In the genomic region with DNA sequence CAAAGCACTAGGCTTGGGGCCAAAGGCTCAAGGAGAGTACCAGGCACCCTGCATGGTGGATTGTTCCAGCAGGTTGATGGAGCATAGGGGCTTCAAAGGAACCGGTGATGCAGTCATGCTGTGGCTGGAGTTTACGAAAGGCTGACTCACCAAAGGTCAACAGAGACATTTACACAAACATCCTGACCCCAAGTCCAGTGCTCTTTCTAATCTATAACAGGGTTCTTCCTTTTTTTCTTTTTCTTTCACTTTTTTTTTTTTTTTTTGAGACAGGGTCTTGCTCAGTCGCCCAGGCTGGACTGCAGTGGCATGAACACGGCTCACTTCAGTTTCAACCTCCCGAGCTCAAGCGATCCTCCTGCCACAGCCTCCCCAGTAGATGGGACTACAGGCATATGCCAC, we compare ENCODE assay signal across 1 cellular context.
TF ChIP-seq lines count a peak whose summit lies in the region.

No MANE protein-coding gene starts in this region.

TF ChIP-seq in HepG2, 621 proteins besides CTCF, POLR2A, EP300 and RAD21 (continued from another document and continues in another):
- TF ChIP-seq, protein P1, sequence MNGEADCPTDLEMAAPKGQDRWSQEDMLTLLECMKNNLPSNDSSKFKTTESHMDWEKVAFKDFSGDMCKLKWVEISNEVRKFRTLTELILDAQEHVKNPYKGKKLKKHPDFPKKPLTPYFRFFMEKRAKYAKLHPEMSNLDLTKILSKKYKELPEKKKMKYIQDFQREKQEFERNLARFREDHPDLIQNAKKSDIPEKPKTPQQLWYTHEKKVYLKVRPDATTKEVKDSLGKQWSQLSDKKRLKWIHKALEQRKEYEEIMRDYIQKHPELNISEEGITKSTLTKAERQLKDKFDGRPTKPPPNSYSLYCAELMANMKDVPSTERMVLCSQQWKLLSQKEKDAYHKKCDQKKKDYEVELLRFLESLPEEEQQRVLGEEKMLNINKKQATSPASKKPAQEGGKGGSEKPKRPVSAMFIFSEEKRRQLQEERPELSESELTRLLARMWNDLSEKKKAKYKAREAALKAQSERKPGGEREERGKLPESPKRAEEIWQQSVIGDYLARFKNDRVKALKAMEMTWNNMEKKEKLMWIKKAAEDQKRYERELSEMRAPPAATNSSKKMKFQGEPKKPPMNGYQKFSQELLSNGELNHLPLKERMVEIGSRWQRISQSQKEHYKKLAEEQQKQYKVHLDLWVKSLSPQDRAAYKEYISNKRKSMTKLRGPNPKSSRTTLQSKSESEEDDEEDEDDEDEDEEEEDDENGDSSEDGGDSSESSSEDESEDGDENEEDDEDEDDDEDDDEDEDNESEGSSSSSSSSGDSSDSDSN (CRISPR knock-in tag; IDR thresholded peaks at IDR 0.05): peak; percentile 34
- TF ChIP-seq ZNF713 (CRISPR knock-in tag; IDR thresholded peaks at IDR 0.05) (no peak), FOXP1 (IDR thresholded peaks at IDR 0.05) (0 out of 2 replicates have a peak, but pooled peaks have one; percentile 22), FOXP1 (CRISPR knock-in tag; IDR thresholded peaks at IDR 0.05) (peak; percentile 93), HOXA9 (CRISPR knock-in tag; IDR thresholded peaks at IDR 0.05; ENCODE audit: borderline replicate concordance) (no peak), JUND (CRISPR knock-in tag; IDR thresholded peaks at IDR 0.05) (peak; percentile 99), IRF2 (CRISPR knock-in tag; IDR thresholded peaks at IDR 0.05) (peak; percentile 78), RFX3 (CRISPR knock-in tag; IDR thresholded peaks at IDR 0.05) (no peak), ZNF562 (CRISPR knock-in tag; IDR thresholded peaks at IDR 0.05; ENCODE audit: borderline replicate concordance) (no peak), HMG20A (CRISPR knock-in tag; IDR thresholded peaks at IDR 0.05; ENCODE audit: borderline replicate concordance) (peak; percentile 94), ZNF776 (CRISPR knock-in tag; IDR thresholded peaks at IDR 0.05) (no peak), EEA1 (CRISPR knock-in tag; IDR thresholded peaks at IDR 0.05; ENCODE audit: borderline replicate concordance) (no peak), ZNF30 (CRISPR knock-in tag; IDR thresholded peaks at IDR 0.05) (no peak), ZNF337 (CRISPR knock-in tag; IDR thresholded peaks at IDR 0.05; ENCODE audit: borderline replicate concordance, low read depth) (no peak), ZNF816 (CRISPR knock-in tag; IDR thresholded peaks at IDR 0.05; ENCODE audit: borderline replicate concordance) (no peak), STAG1 (CRISPR knock-in tag; IDR thresholded peaks at IDR 0.05) (no peak), POLR2AphosphoS5 (IDR thresholded peaks at IDR 0.05; ENCODE audit: low read depth, low read length) (no peak), HNRNPUL1 (IDR thresholded peaks at IDR 0.05; ENCODE audit: low read depth, low read length) (no peak), ZSCAN25 (CRISPR knock-in tag; IDR thresholded peaks at IDR 0.05) (no peak), PPARG (CRISPR knock-in tag; conservative IDR thresholded peaks at IDR 0.05) (peak; percentile 82), KLF11 (CRISPR knock-in tag; IDR thresholded peaks at IDR 0.05) (no peak), MIXL1 (CRISPR knock-in tag; IDR thresholded peaks at IDR 0.05) (peak; percentile 77), RBM39 (IDR thresholded peaks at IDR 0.05; ENCODE audit: low read depth, low read length, poor library complexity, severe bottlenecking) (no peak), CBFB (CRISPR knock-in tag; IDR thresholded peaks at IDR 0.05) (no peak), JUN (CRISPR knock-in tag; IDR thresholded peaks at IDR 0.05) (peak; percentile 98), FOSL2 (CRISPR knock-in tag; IDR thresholded peaks at IDR 0.05) (peak; percentile 100), CENPT (CRISPR knock-in tag; IDR thresholded peaks at IDR 0.05; ENCODE audit: low read depth) (no peak), KAT7 (CRISPR knock-in tag; IDR thresholded peaks at IDR 0.05; ENCODE audit: borderline replicate concordance) (no peak), NFE2L1 (CRISPR knock-in tag; IDR thresholded peaks at IDR 0.05; ENCODE audit: borderline replicate concordance) (no peak), PAWR (CRISPR knock-in tag; IDR thresholded peaks at IDR 0.05; ENCODE audit: borderline replicate concordance) (no peak), MLLT10 (CRISPR knock-in tag; IDR thresholded peaks at IDR 0.05) (no peak), ZNF264 (CRISPR knock-in tag; IDR thresholded peaks at IDR 0.05) (peak; percentile 75), SAP130 (CRISPR knock-in tag; IDR thresholded peaks at IDR 0.05; ENCODE audit: low read depth) (peak; percentile 86), HOXD1 (CRISPR knock-in tag; IDR thresholded peaks at IDR 0.05) (no peak; the same call in 1 of the 2 replicates), NCOA1 (CRISPR knock-in tag; IDR thresholded peaks at IDR 0.05) (no peak)
- TF ChIP-seq, protein P2, sequence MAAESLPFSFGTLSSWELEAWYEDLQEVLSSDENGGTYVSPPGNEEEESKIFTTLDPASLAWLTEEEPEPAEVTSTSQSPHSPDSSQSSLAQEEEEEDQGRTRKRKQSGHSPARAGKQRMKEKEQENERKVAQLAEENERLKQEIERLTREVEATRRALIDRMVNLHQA (CRISPR knock-in tag; IDR thresholded peaks at IDR 0.05): no peak
- TF ChIP-seq, protein P3, sequence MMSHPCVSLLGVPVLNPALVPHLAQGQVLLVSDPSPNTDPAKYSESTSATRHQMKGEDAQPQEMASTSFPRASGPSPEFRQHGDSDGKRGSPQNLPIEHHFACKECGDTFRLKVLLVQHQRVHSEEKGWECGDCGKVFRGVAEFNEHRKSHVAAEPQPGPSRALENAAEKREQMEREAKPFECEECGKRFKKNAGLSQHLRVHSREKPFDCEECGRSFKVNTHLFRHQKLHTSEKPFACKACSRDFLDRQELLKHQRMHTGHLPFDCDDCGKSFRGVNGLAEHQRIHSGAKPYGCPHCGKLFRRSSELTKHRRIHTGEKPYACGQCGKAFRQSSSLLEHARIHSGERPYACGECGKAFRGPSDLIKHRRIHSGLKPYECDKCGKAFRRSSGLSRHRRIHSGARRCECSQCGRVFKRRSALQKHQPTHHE (CRISPR knock-in tag; IDR thresholded peaks at IDR 0.05; ENCODE audit: borderline replicate concordance): no peak
- TF ChIP-seq, protein P4, sequence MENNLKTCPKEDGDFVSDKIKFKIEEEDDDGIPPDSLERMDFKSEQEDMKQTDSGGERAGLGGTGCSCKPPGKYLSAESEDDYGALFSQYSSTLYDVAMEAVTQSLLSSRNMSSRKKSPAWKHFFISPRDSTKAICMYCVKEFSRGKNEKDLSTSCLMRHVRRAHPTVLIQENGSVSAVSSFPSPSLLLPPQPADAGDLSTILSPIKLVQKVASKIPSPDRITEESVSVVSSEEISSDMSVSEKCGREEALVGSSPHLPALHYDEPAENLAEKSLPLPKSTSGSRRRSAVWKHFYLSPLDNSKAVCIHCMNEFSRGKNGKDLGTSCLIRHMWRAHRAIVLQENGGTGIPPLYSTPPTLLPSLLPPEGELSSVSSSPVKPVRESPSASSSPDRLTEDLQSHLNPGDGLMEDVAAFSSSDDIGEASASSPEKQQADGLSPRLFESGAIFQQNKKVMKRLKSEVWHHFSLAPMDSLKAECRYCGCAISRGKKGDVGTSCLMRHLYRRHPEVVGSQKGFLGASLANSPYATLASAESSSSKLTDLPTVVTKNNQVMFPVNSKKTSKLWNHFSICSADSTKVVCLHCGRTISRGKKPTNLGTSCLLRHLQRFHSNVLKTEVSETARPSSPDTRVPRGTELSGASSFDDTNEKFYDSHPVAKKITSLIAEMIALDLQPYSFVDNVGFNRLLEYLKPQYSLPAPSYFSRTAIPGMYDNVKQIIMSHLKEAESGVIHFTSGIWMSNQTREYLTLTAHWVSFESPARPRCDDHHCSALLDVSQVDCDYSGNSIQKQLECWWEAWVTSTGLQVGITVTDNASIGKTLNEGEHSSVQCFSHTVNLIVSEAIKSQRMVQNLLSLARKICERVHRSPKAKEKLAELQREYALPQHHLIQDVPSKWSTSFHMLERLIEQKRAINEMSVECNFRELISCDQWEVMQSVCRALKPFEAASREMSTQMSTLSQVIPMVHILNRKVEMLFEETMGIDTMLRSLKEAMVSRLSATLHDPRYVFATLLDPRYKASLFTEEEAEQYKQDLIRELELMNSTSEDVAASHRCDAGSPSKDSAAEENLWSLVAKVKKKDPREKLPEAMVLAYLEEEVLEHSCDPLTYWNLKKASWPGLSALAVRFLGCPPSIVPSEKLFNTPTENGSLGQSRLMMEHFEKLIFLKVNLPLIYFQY (CRISPR knock-in tag; IDR thresholded peaks at IDR 0.05; ENCODE audit: borderline replicate concordance): no peak
- TF ChIP-seq, protein P5, sequence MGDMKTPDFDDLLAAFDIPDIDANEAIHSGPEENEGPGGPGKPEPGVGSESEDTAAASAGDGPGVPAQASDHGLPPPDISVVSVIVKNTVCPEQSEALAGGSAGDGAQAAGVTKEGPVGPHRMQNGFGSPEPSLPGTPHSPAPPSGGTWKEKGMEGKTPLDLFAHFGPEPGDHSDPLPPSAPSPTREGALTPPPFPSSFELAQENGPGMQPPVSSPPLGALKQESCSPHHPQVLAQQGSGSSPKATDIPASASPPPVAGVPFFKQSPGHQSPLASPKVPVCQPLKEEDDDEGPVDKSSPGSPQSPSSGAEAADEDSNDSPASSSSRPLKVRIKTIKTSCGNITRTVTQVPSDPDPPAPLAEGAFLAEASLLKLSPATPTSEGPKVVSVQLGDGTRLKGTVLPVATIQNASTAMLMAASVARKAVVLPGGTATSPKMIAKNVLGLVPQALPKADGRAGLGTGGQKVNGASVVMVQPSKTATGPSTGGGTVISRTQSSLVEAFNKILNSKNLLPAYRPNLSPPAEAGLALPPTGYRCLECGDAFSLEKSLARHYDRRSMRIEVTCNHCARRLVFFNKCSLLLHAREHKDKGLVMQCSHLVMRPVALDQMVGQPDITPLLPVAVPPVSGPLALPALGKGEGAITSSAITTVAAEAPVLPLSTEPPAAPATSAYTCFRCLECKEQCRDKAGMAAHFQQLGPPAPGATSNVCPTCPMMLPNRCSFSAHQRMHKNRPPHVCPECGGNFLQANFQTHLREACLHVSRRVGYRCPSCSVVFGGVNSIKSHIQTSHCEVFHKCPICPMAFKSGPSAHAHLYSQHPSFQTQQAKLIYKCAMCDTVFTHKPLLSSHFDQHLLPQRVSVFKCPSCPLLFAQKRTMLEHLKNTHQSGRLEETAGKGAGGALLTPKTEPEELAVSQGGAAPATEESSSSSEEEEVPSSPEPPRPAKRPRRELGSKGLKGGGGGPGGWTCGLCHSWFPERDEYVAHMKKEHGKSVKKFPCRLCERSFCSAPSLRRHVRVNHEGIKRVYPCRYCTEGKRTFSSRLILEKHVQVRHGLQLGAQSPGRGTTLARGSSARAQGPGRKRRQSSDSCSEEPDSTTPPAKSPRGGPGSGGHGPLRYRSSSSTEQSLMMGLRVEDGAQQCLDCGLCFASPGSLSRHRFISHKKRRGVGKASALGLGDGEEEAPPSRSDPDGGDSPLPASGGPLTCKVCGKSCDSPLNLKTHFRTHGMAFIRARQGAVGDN (CRISPR knock-in tag; IDR thresholded peaks at IDR 0.05): peak; percentile 44
- TF ChIP-seq, protein P6, sequence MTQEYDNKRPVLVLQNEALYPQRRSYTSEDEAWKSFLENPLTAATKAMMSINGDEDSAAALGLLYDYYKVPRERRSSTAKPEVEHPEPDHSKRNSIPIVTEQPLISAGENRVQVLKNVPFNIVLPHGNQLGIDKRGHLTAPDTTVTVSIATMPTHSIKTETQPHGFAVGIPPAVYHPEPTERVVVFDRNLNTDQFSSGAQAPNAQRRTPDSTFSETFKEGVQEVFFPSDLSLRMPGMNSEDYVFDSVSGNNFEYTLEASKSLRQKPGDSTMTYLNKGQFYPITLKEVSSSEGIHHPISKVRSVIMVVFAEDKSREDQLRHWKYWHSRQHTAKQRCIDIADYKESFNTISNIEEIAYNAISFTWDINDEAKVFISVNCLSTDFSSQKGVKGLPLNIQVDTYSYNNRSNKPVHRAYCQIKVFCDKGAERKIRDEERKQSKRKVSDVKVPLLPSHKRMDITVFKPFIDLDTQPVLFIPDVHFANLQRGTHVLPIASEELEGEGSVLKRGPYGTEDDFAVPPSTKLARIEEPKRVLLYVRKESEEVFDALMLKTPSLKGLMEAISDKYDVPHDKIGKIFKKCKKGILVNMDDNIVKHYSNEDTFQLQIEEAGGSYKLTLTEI (CRISPR knock-in tag; conservative IDR thresholded peaks at IDR 0.05): no peak
- TF ChIP-seq, protein P7, sequence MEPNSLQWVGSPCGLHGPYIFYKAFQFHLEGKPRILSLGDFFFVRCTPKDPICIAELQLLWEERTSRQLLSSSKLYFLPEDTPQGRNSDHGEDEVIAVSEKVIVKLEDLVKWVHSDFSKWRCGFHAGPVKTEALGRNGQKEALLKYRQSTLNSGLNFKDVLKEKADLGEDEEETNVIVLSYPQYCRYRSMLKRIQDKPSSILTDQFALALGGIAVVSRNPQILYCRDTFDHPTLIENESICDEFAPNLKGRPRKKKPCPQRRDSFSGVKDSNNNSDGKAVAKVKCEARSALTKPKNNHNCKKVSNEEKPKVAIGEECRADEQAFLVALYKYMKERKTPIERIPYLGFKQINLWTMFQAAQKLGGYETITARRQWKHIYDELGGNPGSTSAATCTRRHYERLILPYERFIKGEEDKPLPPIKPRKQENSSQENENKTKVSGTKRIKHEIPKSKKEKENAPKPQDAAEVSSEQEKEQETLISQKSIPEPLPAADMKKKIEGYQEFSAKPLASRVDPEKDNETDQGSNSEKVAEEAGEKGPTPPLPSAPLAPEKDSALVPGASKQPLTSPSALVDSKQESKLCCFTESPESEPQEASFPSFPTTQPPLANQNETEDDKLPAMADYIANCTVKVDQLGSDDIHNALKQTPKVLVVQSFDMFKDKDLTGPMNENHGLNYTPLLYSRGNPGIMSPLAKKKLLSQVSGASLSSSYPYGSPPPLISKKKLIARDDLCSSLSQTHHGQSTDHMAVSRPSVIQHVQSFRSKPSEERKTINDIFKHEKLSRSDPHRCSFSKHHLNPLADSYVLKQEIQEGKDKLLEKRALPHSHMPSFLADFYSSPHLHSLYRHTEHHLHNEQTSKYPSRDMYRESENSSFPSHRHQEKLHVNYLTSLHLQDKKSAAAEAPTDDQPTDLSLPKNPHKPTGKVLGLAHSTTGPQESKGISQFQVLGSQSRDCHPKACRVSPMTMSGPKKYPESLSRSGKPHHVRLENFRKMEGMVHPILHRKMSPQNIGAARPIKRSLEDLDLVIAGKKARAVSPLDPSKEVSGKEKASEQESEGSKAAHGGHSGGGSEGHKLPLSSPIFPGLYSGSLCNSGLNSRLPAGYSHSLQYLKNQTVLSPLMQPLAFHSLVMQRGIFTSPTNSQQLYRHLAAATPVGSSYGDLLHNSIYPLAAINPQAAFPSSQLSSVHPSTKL (CRISPR knock-in tag; IDR thresholded peaks at IDR 0.05): peak; percentile 97
- TF ChIP-seq, protein P8, sequence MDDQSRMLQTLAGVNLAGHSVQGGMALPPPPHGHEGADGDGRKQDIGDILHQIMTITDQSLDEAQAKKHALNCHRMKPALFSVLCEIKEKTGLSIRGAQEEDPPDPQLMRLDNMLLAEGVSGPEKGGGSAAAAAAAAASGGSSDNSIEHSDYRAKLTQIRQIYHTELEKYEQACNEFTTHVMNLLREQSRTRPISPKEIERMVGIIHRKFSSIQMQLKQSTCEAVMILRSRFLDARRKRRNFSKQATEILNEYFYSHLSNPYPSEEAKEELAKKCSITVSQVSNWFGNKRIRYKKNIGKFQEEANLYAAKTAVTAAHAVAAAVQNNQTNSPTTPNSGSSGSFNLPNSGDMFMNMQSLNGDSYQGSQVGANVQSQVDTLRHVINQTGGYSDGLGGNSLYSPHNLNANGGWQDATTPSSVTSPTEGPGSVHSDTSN (CRISPR knock-in tag; IDR thresholded peaks at IDR 0.05; ENCODE audit: borderline replicate concordance): no peak
